Comparison of ENCODE assay signal across 2 cellular contexts in genomic region chr19:42334697-42335373, GRCh38.
TF ChIP-seq lines count a peak whose summit lies in the region.

No MANE protein-coding gene starts in this region.

TF ChIP-seq in HEK293, 187 proteins besides CTCF, POLR2A, EP300 and RAD21:
- TF ChIP-seq ZNF768 (tag by site-specific recombination; IDR thresholded peaks at IDR 0.05) (no peak), ZNF366 (tag by site-specific recombination; conservative IDR thresholded peaks at IDR 0.05) (peak; percentile 86), PRDM1 (tag by site-specific recombination; IDR thresholded peaks at IDR 0.05) (peak; percentile 99)

TF ChIP-seq in H1, 55 proteins besides CTCF, POLR2A, EP300 and RAD21:
- TF ChIP-seq SP4 (IDR thresholded peaks at IDR 0.05; ENCODE audit: low read length), result no peak
- no peak for TF ChIP-seq RFX5 (IDR thresholded peaks at IDR 0.05; ENCODE audit: borderline replicate concordance, low read depth, low read length)
- no peak for TF ChIP-seq TAF7 (optimal IDR thresholded peaks at IDR 0.05; ENCODE audit: borderline replicate concordance, low read depth, low read length)
